ENCODE assay signal across 8 cellular contexts in the genomic region with DNA sequence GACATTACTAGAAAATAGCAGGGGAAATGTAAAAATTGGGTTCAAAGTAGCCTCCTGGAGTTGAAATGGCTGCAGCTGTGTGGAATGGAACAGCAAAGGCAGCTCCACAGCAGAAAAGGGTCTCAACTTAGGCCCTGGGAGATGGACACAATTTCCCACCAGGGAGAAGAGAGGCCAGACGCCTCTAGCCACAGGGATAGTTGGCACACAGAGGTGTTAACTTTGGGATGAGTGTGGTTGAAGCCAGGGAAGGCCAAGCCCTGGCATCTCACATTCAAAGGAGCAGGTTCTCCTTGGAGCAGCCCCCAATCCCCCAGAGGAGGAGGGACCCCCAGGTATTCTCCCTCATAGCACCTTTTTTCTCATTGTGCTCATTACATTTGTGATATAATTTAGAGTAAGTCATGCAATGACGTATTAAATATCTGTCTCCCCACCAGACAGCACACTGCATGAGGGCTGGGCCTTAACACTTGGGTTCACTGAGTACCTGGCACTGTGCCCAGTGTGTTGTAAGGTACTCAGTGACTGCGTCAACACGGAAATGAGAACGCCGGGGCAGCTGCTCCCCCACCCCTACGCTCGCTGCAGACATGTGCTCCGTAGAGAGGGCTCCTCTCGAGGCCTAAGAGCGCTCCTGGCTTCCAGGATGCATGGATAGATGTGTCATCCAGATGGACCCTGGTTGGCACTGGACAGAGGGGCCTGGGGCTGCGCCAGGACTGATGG.
DNase-seq lines count a peak whose midpoint lies in the region; ATAC-seq, FAIRE-seq and TF ChIP-seq lines count a peak whose summit lies in the region.

No MANE protein-coding gene starts in this region.

- H3K27me3 ChIP-seq in Karpas-422 (ENCODE audit: low read length) (no peaks in the 10 kb centered on the region), PC-3 (ENCODE audit: low read length) (no peaks in the 10 kb centered on the region), foreskin keratinocyte (no peaks in the 10 kb centered on the region)

- BruUV-seq in PC-3 (replicated peaks; lab: Mats Ljungman, UMichigan): no TSS peak

- POLR2A ChIA-PET in PC-3 (lab: Charles Lee; ENCODE audit: unreplicated experiment): no interaction called here

- TF ChIP-seq CTCF in PC-3 (conservative IDR thresholded peaks at IDR 0.05; ENCODE audit: low read depth, low read length) (no peak), foreskin keratinocyte (conservative IDR thresholded peaks at IDR 0.05) (no peak), D721Med (IDR thresholded peaks at IDR 0.05; ENCODE audit: insufficient read depth, missing control alignments) (no peak)

- no peaks in the 10 kb centered on the region for H3K9me2 ChIP-seq in Karpas-422 (replicated peaks; ENCODE audit: insufficient read depth, low read length)
- no peaks in the 10 kb centered on the region for H3K9me2 ChIP-seq in PC-3 (replicated peaks; ENCODE audit: low read length)

- H3K79me2 ChIP-seq in Karpas-422 (ENCODE audit: low read length): no peaks in the 10 kb centered on the region
- no peaks in the 10 kb centered on the region for H3K79me2 ChIP-seq in PC-3 (ENCODE audit: low read length)

- ATAC-seq in PC-3: no peak
- peak; percentile 61 for ATAC-seq in foreskin keratinocyte
- no peak for ATAC-seq in GM21737 (IDR thresholded peaks at IDR 0.05; ENCODE audit: unreplicated experiment)

- H3K27ac ChIP-seq in Karpas-422 (ENCODE audit: low read length) (peak overlapping the region; percentile 14; the same call in 1 of the 2 replicates), PC-3 (ENCODE audit: low read length) (no peak overlapping the region), foreskin keratinocyte (peak overlapping the region; percentile 74), skin epidermis (peak overlapping the region in 19 of 21 experiments; percentile 14 to 80 (median 66))

- no peaks in the 10 kb centered on the region for H3K9me3 ChIP-seq in Karpas-422 (ENCODE audit: low read length)
- H3K9me3 ChIP-seq in PC-3 (ENCODE audit: low read length): no peaks in the 10 kb centered on the region

- no peak overlapping the region for H2AFZ ChIP-seq in Karpas-422 (ENCODE audit: low read length)
- no peak overlapping the region for H2AFZ ChIP-seq in PC-3 (ENCODE audit: low read length)

- no peaks in the 10 kb centered on the region for H3F3A ChIP-seq in PC-3 (ENCODE audit: low read length, unreplicated experiment)

- H3K4me2 ChIP-seq in Karpas-422 (ENCODE audit: low read depth, low read length, poor library complexity, severe bottlenecking) (no peak overlapping the region), PC-3 (ENCODE audit: low read length) (no peak overlapping the region)

- intact Hi-C loops in PC-3 (cut with micrococcal nuclease): no loop called here

- DNase-seq in Karpas-422: peak; percentile 84
- peak; percentile 19 for DNase-seq in PC-3
- DNase-seq in foreskin keratinocyte: peak; percentile 87 to 91
- DNase-seq in cortex of kidney (lab: John Stamatoyannopoulos, UW): no peak
- DNase-seq in GM19238 (ENCODE audit: insufficient read length, low spot score): no peak
- DNase-seq in D721Med (ENCODE audit: insufficient read length, low spot score): no peak

- H4K20me1 ChIP-seq in Karpas-422 (ENCODE audit: insufficient read depth, low read depth, low read length) (no peaks in the 10 kb centered on the region), PC-3 (ENCODE audit: low read length) (no peaks in the 10 kb centered on the region)

- H3K4me3 ChIP-seq in Karpas-422 (ENCODE audit: low read length) (no peak overlapping the region), PC-3 (ENCODE audit: low read length) (no peak overlapping the region), skin epidermis (no peak overlapping the region)

- FAIRE-seq in D721Med (lab: Jason Lieb, UNC): no peak

- 0 out of 2 replicates have a peak overlapping the region, but pooled peaks have one; percentile 22 for H3K9ac ChIP-seq in Karpas-422 (ENCODE audit: low read length)
- H3K9ac ChIP-seq in PC-3 (ENCODE audit: low read length): no peak overlapping the region

- no peaks in the 10 kb centered on the region for H3K36me3 ChIP-seq in Karpas-422 (ENCODE audit: insufficient read depth, low read length)
- no peaks in the 10 kb centered on the region for H3K36me3 ChIP-seq in PC-3 (ENCODE audit: low read depth, low read length)

- H3K4me1 ChIP-seq in Karpas-422 (ENCODE audit: low read length): peaks cover 59% of the 10 kb centered on the region
- peaks cover 19% of the 10 kb centered on the region for H3K4me1 ChIP-seq in PC-3 (ENCODE audit: insufficient read depth, low read length)
- H3K4me1 ChIP-seq in foreskin keratinocyte: peaks cover 23% of the 10 kb centered on the region

- CTCF ChIA-PET in PC-3 (lab: Charles Lee): no interaction called here

Comparison
In these comparisons a context has a peak if more than half of its experiments do, and no peak if none do; other contexts are left out.
1. DNase-seq: peak in Karpas-422 (single experiment), PC-3 (single experiment) and foreskin keratinocyte (2 of 2); none in cortex of kidney (single experiment), GM19238 (single experiment) and D721Med (single experiment).